Comparison of ENCODE assay signal across 1 cellular context in genomic region chr14:89988787-89989186, GRCh38.
TF ChIP-seq lines count a peak whose summit lies in the region.

No MANE protein-coding gene starts in this region.

TF ChIP-seq in WTC11, 78 proteins besides CTCF, POLR2A, EP300 and RAD21 (continued from another document):
- no peak for TF ChIP-seq ZNF532 (CRISPR knock-in tag; IDR thresholded peaks at IDR 0.05; ENCODE audit: borderline replicate concordance)
- TF ChIP-seq NR1H2 (CRISPR knock-in tag; IDR thresholded peaks at IDR 0.05): no peak
- TF ChIP-seq ZBTB21 (CRISPR knock-in tag; IDR thresholded peaks at IDR 0.05; ENCODE audit: borderline replicate concordance): no peak
- TF ChIP-seq NR2C2 (CRISPR knock-in tag; IDR thresholded peaks at IDR 0.05): no peak
- no peak for TF ChIP-seq ZNF423 (CRISPR knock-in tag; IDR thresholded peaks at IDR 0.05)
- TF ChIP-seq, protein P1, sequence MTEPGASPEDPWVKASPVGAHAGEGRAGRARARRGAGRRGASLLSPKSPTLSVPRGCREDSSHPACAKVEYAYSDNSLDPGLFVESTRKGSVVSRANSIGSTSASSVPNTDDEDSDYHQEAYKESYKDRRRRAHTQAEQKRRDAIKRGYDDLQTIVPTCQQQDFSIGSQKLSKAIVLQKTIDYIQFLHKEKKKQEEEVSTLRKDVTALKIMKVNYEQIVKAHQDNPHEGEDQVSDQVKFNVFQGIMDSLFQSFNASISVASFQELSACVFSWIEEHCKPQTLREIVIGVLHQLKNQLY (CRISPR knock-in tag; IDR thresholded peaks at IDR 0.05): no peak
- no peak for TF ChIP-seq FOXP4 (CRISPR knock-in tag; IDR thresholded peaks at IDR 0.05)
- TF ChIP-seq USF2 (CRISPR knock-in tag; IDR thresholded peaks at IDR 0.05): no peak
- TF ChIP-seq ATF1 (CRISPR knock-in tag; IDR thresholded peaks at IDR 0.05): no peak
- TF ChIP-seq, protein P2, sequence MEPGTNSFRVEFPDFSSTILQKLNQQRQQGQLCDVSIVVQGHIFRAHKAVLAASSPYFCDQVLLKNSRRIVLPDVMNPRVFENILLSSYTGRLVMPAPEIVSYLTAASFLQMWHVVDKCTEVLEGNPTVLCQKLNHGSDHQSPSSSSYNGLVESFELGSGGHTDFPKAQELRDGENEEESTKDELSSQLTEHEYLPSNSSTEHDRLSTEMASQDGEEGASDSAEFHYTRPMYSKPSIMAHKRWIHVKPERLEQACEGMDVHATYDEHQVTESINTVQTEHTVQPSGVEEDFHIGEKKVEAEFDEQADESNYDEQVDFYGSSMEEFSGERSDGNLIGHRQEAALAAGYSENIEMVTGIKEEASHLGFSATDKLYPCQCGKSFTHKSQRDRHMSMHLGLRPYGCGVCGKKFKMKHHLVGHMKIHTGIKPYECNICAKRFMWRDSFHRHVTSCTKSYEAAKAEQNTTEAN (CRISPR knock-in tag; IDR thresholded peaks at IDR 0.05): no peak
